ENCODE assay signal across 23 cellular contexts in genomic region chr19:44794610-44795009, GRCh38. TPM values are rescaled to one million over a fixed set of nuclear protein-coding genes. Genes with fewer than 3 reads are reported as not detected.
"Had no signal": no experiment of that assay in that cellular context is flagged by ENCODE, and none has a peak within 500 bp of the region (broad histone marks: within the 10 kb centered on the region; RNA-seq: fewer than 3 reads in every experiment).

No MANE protein-coding gene starts in this region.

- H3K9ac ChIP-seq: SK-N-SH had no signal

- H3K9me3 ChIP-seq: MG63, SK-N-SH had no signal

- DNase-seq: Karpas-422, KG1, MG63, NCI-H1092, NCI-H1105 treated with DMSO at 0.1 percent for 48 hours, NCI-H1417 treated with DMSO at 0.1 percent for 48 hours, NCI-H146, NCI-H187, NCI-H2029, NCI-H2081 treated with DMSO at 0.1 percent for 48 hours, NCI-H2171, NCI-H226, NCI-H446, NCI-H510A, NCI-H524 treated with DMSO at 0.1 percent for 48 hours, NCI-H69, NCI-H774, RPMI8226, SHP77, SK-N-SH, SW 1271 had no signal

- H3K36me3 ChIP-seq: MG63 had no signal

- H3K27me3 ChIP-seq: MG63 had no signal

- H3K4me2 ChIP-seq: SK-N-SH had no signal

- H3K27ac ChIP-seq: HL-60 had no signal

- H3K4me3 ChIP-seq: MG63 had no signal

RNA-seq across cellular contexts. Expression of gene CBLC, which starts 16.9 kb away (rescaled TPM):
- total RNA-seq: SK-MEL-5 had no signal
- polyA plus RNA-seq: SK-N-SH had no signal
